ENCODE assay signal across 8 cellular contexts in genomic region chr18:1663879-1664705, GRCh38.
DNase-seq lines count a peak whose midpoint lies in the region; ATAC-seq and TF ChIP-seq lines count a peak whose summit lies in the region.

No MANE protein-coding gene starts in this region.

- H3K4me2 ChIP-seq in SU-DHL-6 (ENCODE audit: low read depth, low read length, poor library complexity, severe bottlenecking), result no peak overlapping the region

- H3K9me3 ChIP-seq in SU-DHL-6 (ENCODE audit: insufficient read depth, low read length) (no peaks in the 10 kb centered on the region), gastroesophageal sphincter (peaks cover 0 to 4% (median 0%) of the 10 kb centered on the region in 3 donors)

- H3K79me2 ChIP-seq in SU-DHL-6 (ENCODE audit: insufficient read depth, low read length), result no peaks in the 10 kb centered on the region

- TF ChIP-seq CTCF in SU-DHL-6 (IDR thresholded peaks at IDR 0.05; ENCODE audit: insufficient read depth, low read length, poor library complexity, severe bottlenecking) (peak; percentile 60), gastroesophageal sphincter (IDR thresholded peaks at IDR 0.05) (peak in 2 of 4 experiments; percentile 26 to 39), retinal pigment epithelial cell (conservative IDR thresholded peaks at IDR 0.05; ENCODE audit: low read depth, low read length) (peak; percentile 85)

- no peak for TF ChIP-seq POLR2A in gastroesophageal sphincter (IDR thresholded peaks at IDR 0.05)

- WGBS in gastroesophageal sphincter (ENCODE audit: low coverage in 1 of 2), 2 donors, result 44 to 48% methylated on average over 11 to 12 of the region's 12 CpGs

- ATAC-seq in GM18519 (IDR thresholded peaks at IDR 0.05; ENCODE audit: low FRiP score, unreplicated experiment) (peak; percentile 49), HG03521 (IDR thresholded peaks at IDR 0.05; ENCODE audit: unreplicated experiment) (peak; percentile 73), gastroesophageal sphincter (peak; percentile 34), GM19452 (IDR thresholded peaks at IDR 0.05; ENCODE audit: unreplicated experiment) (no peak)

- H2AFZ ChIP-seq in SU-DHL-6 (ENCODE audit: low read depth, low read length, severe bottlenecking), result no peak overlapping the region

- H4K20me1 ChIP-seq in SU-DHL-6 (ENCODE audit: low read depth, low read length), result no peaks in the 10 kb centered on the region

- H3K4me3 ChIP-seq in SU-DHL-6 (ENCODE audit: insufficient read depth, low read length, poor library complexity, severe bottlenecking), result no peak overlapping the region
- H3K4me3 ChIP-seq in gastroesophageal sphincter, result no peak overlapping the region
- no peak overlapping the region for H3K4me3 ChIP-seq in retinal pigment epithelial cell (ENCODE audit: low read length)

- peak; percentile 35 for DNase-seq in COR-L47 (lab: John Stamatoyannopoulos, UW)
- DNase-seq in retinal pigment epithelial cell (ENCODE audit: low read depth), result no peak
- no peak for DNase-seq in activated effector memory CD4-positive, alpha-beta T cell treated with Interleukin-2 at 50 U/mL for 16 hours

- H3F3A ChIP-seq in SU-DHL-6 (ENCODE audit: insufficient read depth), result no peaks in the 10 kb centered on the region

- no peaks in the 10 kb centered on the region for H3K9me2 ChIP-seq in SU-DHL-6 (replicated peaks; ENCODE audit: insufficient read depth, low read length)

- H3K27ac ChIP-seq in SU-DHL-6 (ENCODE audit: low read depth, low read length), result no peak overlapping the region
- no peak overlapping the region for H3K27ac ChIP-seq in gastroesophageal sphincter

- no peaks in the 10 kb centered on the region for H3K4me1 ChIP-seq in gastroesophageal sphincter

- no peak for TF ChIP-seq EP300 in gastroesophageal sphincter (IDR thresholded peaks at IDR 0.05)

- no peaks in the 10 kb centered on the region for H3K27me3 ChIP-seq in SU-DHL-6 (ENCODE audit: low read length)
- H3K27me3 ChIP-seq in gastroesophageal sphincter, result no peaks in the 10 kb centered on the region

- H3K9ac ChIP-seq in SU-DHL-6 (ENCODE audit: low read length), result no peak overlapping the region

- no peaks in the 10 kb centered on the region for H3K36me3 ChIP-seq in SU-DHL-6 (ENCODE audit: low read length)
- H3K36me3 ChIP-seq in gastroesophageal sphincter, result no peaks in the 10 kb centered on the region
